Comparison of ENCODE assay signal across 18 cellular contexts in genomic region chr13:100636004-100636403, GRCh38. TPM values are rescaled to one million over a fixed set of nuclear protein-coding genes. Genes with fewer than 3 reads are reported as not detected.
A peak's percentile ranks its signal among the peaks of the same experiment; 100 is the strongest.
DNase-seq lines count a peak whose midpoint lies in the region; TF ChIP-seq lines count a peak whose summit lies in the region.
"Had no signal": no experiment of that assay in that cellular context is flagged by ENCODE, and none has a peak within 500 bp of the region (broad histone marks: within the 10 kb centered on the region; RNA-seq: fewer than 3 reads in every experiment).

No MANE protein-coding gene starts in this region.

- H3K36me3 Mint-ChIP-seq in immature natural killer cell, result peaks cover 26 to 56% (median 47%) of the 10 kb centered on the region in 3 donors

- peak in 2 of 3 experiments; percentile 95 to 99 for DNase-seq in NCI-H1417 (lab: John Stamatoyannopoulos, UW)
- DNase-seq in NCI-H69 (lab: John Stamatoyannopoulos, UW), result peak; percentile 98
- no peak for DNase-seq in dorsolateral prefrontal cortex
- no peak for DNase-seq in substantia nigra (lab: John Stamatoyannopoulos, UW)
- no peak for DNase-seq in adrenal gland
- DNase-seq in immature natural killer cell, result no peak
- no peak for DNase-seq in activated T-cell treated with anti-CD3 and anti-CD28 coated beads for 4 hours
- DNase-seq: BE2C, NCI-H1105, NCI-H1694 treated with DMSO at 0.1 percent for 48 hours, NCI-H2107, NCI-H510A treated with DMSO at 0.1 percent for 48 hours, OCI-M1 had no signal

- H3K4me3 Mint-ChIP-seq in immature natural killer cell, result no peak overlapping the region
- H3K4me3 Mint-ChIP-seq: GM23338 had no signal

- H3K4me1 ChIP-seq in adrenal gland (replicated peaks in 1 of 2), result no peaks in the 10 kb centered on the region
- H3K4me1 ChIP-seq: BE2C had no signal

- no peak for TF ChIP-seq POLR2A in adrenal gland (IDR thresholded peaks at IDR 0.05)

- H3K9me3 ChIP-seq in adrenal gland (replicated peaks in 1 of 3), result no peaks in the 10 kb centered on the region
- H3K9me3 ChIP-seq: BE2C, HAP-1, SJSA1 had no signal

- H3K4me3 ChIP-seq in dorsolateral prefrontal cortex, result peak overlapping the region in 58 of 59 donors; percentile 12 to 74 (median 50)
- no peak overlapping the region for H3K4me3 ChIP-seq in adrenal gland
- H3K4me3 ChIP-seq: GM23338, HAP-1, SJSA1 had no signal

- WGBS in adrenal gland, 4 donors, result 91 to 95% (median 92%) methylated on average over 7 of the region's 7 CpGs

- H3K4me1 Mint-ChIP-seq in immature natural killer cell, result peaks cover 4 to 10% of the 10 kb centered on the region in 2 donors

- H3K36me3 ChIP-seq in adrenal gland (replicated peaks in 1 of 2), result peaks cover 0 to 20% of the 10 kb centered on the region in 2 donors

- intact Hi-C loops in dorsolateral prefrontal cortex (cut with DNase I) (loop anchor here in 1 of 2 donors (2.0 kb wide), 1 partner anchor 39 kb away; the partner anchor contains the start of gene TMTC4), adrenal gland (cut with DNase I) (no loop called here)

- TF ChIP-seq CTCF in dorsolateral prefrontal cortex (IDR thresholded peaks at IDR 0.05 in 54 of 56, conservative IDR thresholded peaks at IDR 0.05 in 2 of 56; ENCODE audit: low read depth in 1 of 56, partially characterized antibody in 56 of 56) (no peak), adrenal gland (IDR thresholded peaks at IDR 0.05) (no peak)

- H3K27me3 Mint-ChIP-seq in immature natural killer cell (ENCODE audit: low read depth in 3 of 3), result peaks cover 0 to 2% (median 0%) of the 10 kb centered on the region in 3 donors

- H3K9me3 Mint-ChIP-seq in immature natural killer cell, result no peaks in the 10 kb centered on the region
- H3K9me3 Mint-ChIP-seq: GM23338 had no signal

- no peak overlapping the region for H3K27ac Mint-ChIP-seq in immature natural killer cell
- H3K27ac Mint-ChIP-seq: GM23338 had no signal

- H3K27ac ChIP-seq in dorsolateral prefrontal cortex (peak overlapping the region; percentile 1 to 95 (median 87)), substantia nigra (ENCODE audit: low read depth, low read length, poor library complexity, severe bottlenecking) (peak overlapping the region; percentile 88), adrenal gland (no peak overlapping the region)
- H3K27ac ChIP-seq: HL-60, KMS-11, SJSA1 had no signal

- H3K27me3 ChIP-seq in dorsolateral prefrontal cortex, result no peaks in the 10 kb centered on the region
- H3K27me3 ChIP-seq in adrenal gland, result no peaks in the 10 kb centered on the region
- H3K27me3 ChIP-seq: BE2C, SJSA1 had no signal

RNA-seq across cellular contexts. Expression of gene TMTC4, which starts 38.6 kb away (rescaled TPM):
- total RNA-seq in dorsolateral prefrontal cortex (100 to 1,000 TPM in 4 of 120 experiments, 10 to 100 TPM in 116; 15.7 to 223 (median 42.8) TPM), adrenal gland (10 to 100 TPM in 5 of 8 donors, 1 to 10 TPM in 3; 6.7 to 14.7 (median 10.5) TPM)
- polyA plus RNA-seq in adrenal gland (1 to 10 TPM; 3.9 to 6.6 (median 4.7) TPM), immature natural killer cell (1 to 10 TPM; 2.2 to 6.5 (median 5.8) TPM)

RNA-seq across cellular contexts. Expression of gene GGACT, which starts 47.4 kb away (rescaled TPM):
- total RNA-seq in dorsolateral prefrontal cortex (10 to 100 TPM in 1 of 120 experiments, 1 to 10 TPM in 114, under 1 TPM in 5; 0.56 to 10.3 (median 2.8) TPM), adrenal gland (10 to 100 TPM in 5 of 8 donors, 1 to 10 TPM in 3; 5.4 to 16.0 (median 12.4) TPM)
- polyA plus RNA-seq in adrenal gland (1 to 10 TPM; 1.8 to 8.5 (median 2.1) TPM), immature natural killer cell (10 to 100 TPM; 10.4 to 13.0 (median 11.8) TPM)

Comparison
In these comparisons a context has a peak if more than half of its experiments do, and no peak if none do; other contexts are left out.
1. DNase-seq: peak in NCI-H1417 (2 of 3) and NCI-H69 (single experiment); none in dorsolateral prefrontal cortex (0 of 10), substantia nigra (0 of 49), adrenal gland (0 of 7), immature natural killer cell (0 of 3) and activated T-cell treated with anti-CD3 and anti-CD28 coated beads for 4 hours (single experiment).
2. H3K27ac ChIP-seq: peak in dorsolateral prefrontal cortex (59 of 59) and substantia nigra (single experiment); none in adrenal gland (0 of 5).
3. H3K4me3 ChIP-seq: peak in dorsolateral prefrontal cortex (58 of 59); none in adrenal gland (0 of 4).